Comparison of ENCODE assay signal across 10 cellular contexts in the genomic region with DNA sequence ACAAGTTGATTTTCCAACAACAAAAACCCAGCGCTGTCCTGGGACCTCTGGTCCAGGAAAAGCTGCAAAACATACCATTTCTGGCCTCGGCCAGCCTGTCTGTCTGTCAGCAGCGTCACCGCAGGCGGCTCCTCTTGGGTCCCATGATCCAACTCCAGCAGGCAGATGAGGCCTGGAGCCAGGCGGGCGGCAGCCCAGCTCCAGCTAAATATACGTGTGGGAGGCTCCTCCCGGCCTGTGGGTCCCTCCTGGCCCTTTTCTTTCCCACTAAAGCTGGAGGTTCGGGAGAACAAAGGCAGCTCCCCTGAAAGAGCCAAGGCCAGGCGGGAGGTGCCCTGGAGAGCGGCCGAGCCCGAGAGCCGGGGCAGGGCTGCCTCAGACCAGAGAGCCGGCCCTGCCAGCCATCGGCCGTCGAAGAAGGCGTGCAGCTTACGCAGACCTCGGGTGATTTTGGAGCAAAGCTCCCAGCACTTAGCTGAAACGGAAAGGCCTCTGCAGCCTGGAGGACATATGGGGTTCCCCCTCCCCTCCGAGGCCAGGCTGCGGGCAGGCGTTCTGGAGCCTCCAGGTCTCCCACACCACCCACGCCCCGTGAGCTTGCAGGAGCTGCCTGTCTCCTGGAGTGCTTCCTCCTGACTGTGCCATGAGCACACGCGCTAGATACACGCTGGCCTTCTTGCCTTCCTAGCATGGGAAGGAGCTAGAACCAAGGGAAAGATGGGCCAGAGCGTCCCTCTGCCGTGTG. TPM values are rescaled to one million over a fixed set of nuclear protein-coding genes. Genes with fewer than 3 reads are reported as not detected.
DNase-seq lines count a peak whose midpoint lies in the region; ATAC-seq, FAIRE-seq and TF ChIP-seq lines count a peak whose summit lies in the region.
"Had no signal": no experiment of that assay in that cellular context is flagged by ENCODE, and none has a peak within 500 bp of the region (broad histone marks: within the 10 kb centered on the region; RNA-seq: fewer than 3 reads in every experiment).

No MANE protein-coding gene starts in this region.

- no peak for TF ChIP-seq EP300 in SK-N-SH (IDR thresholded peaks at IDR 0.05; ENCODE audit: borderline replicate concordance in 1 of 2, low read depth in 1 of 2, low read length in 1 of 2)

- ATAC-seq in GM19463 (IDR thresholded peaks at IDR 0.05; ENCODE audit: unreplicated experiment), result no peak

- no peaks in the 10 kb centered on the region for H3K9me3 Mint-ChIP-seq in neural progenitor cell
- no peaks in the 10 kb centered on the region for H3K9me3 Mint-ChIP-seq in CD8-positive, alpha-beta memory T cell

- peaks cover 24% of the 10 kb centered on the region for H3F3A ChIP-seq in SK-N-SH (replicated peaks; ENCODE audit: insufficient read depth)
- H3F3A ChIP-seq in neural progenitor cell (ENCODE audit: low read depth), result no peaks in the 10 kb centered on the region

- no peak for FAIRE-seq in frontal cortex (lab: Jason Lieb, UNC)

- H3K36me3 Mint-ChIP-seq in neural progenitor cell, result no peaks in the 10 kb centered on the region
- H3K36me3 Mint-ChIP-seq in CD8-positive, alpha-beta memory T cell, result no peaks in the 10 kb centered on the region

- H3K9me3 ChIP-seq in SK-N-SH (no peaks in the 10 kb centered on the region), neural progenitor cell (ENCODE audit: low read depth) (no peaks in the 10 kb centered on the region)
- no peaks in the 10 kb centered on the region for H3K9me3 ChIP-seq in CD8-positive, alpha-beta memory T cell (ENCODE audit: low read length)

- CTCF ChIA-PET in SK-N-SH (lab: Yijun Ruan, JAX), result interaction anchor here (0.5 to 11.7 kb wide), 11 partner anchors 11 to 289 kb away, joined by 3 to 229 read pairs (median 5); no protein-coding TSS in a partner anchor
- CTCF ChIA-PET in CD8-positive, alpha-beta memory T cell (lab: Charles Lee), result no interaction called here

- no peaks in the 10 kb centered on the region for H3K36me3 ChIP-seq in SK-N-SH (replicated peaks in 1 of 2; ENCODE audit: control insufficient read depth in 1 of 2, insufficient read depth in 2 of 2, low read length in 1 of 2)
- H3K36me3 ChIP-seq in neural progenitor cell, result no peaks in the 10 kb centered on the region
- no peaks in the 10 kb centered on the region for H3K36me3 ChIP-seq in CD8-positive, alpha-beta memory T cell (ENCODE audit: insufficient read depth, low read length)

- H3K9me2 ChIP-seq in SK-N-SH, result no peaks in the 10 kb centered on the region

- POLR2A ChIA-PET in SK-N-SH (lab: Yijun Ruan, JAX), result interaction anchor here (0.6 kb wide), 1 partner anchor 195 kb away, joined by 6 read pairs; no protein-coding TSS in a partner anchor
- POLR2A ChIA-PET in CD8-positive, alpha-beta memory T cell (lab: Charles Lee), result interaction anchor here (0.6 kb wide), 1 partner anchor 76 kb away, joined by 3 read pairs; no protein-coding TSS in a partner anchor

- no peak for TF ChIP-seq POLR2A in erythroblast (IDR thresholded peaks at IDR 0.05; ENCODE audit: low read length)

- H3K4me1 ChIP-seq in SK-N-SH (ENCODE audit: control insufficient read depth in 1 of 2, insufficient read depth in 2 of 2, low read depth in 1 of 2, low read length in 1 of 2) (peaks cover 14 to 19% of the 10 kb centered on the region in 2 experiments; a peak in 3 of 4 replicates), neural progenitor cell (no peaks in the 10 kb centered on the region)
- H3K4me1 ChIP-seq in CD8-positive, alpha-beta memory T cell (ENCODE audit: insufficient read depth, low read length), result no peaks in the 10 kb centered on the region

- H2AFZ ChIP-seq in SK-N-SH (ENCODE audit: low read depth), result peak overlapping the region; percentile 66; the same call in 1 of the 2 replicates
- no peak overlapping the region for H2AFZ ChIP-seq in neural progenitor cell (replicated peaks)

- peaks cover 11% of the 10 kb centered on the region for H3K27me3 Mint-ChIP-seq in neural progenitor cell (ENCODE audit: insufficient read depth, low read depth)
- H3K27me3 Mint-ChIP-seq in CD8-positive, alpha-beta memory T cell, result peaks cover 22 to 62% of the 10 kb centered on the region in 2 donors

- no peak overlapping the region for H3K27ac Mint-ChIP-seq in neural progenitor cell
- H3K27ac Mint-ChIP-seq in CD8-positive, alpha-beta memory T cell, result no peak overlapping the region

- H3K4me1 Mint-ChIP-seq in neural progenitor cell, result peaks cover 26% of the 10 kb centered on the region
- no peaks in the 10 kb centered on the region for H3K4me1 Mint-ChIP-seq in CD8-positive, alpha-beta memory T cell

- H3K9ac ChIP-seq in SK-N-SH (peak overlapping the region; percentile 77), neural progenitor cell (no peak overlapping the region)

- TF ChIP-seq CTCF in SK-N-SH (IDR thresholded peaks at IDR 0.05), result no peak
- TF ChIP-seq CTCF in fibroblast of villous mesenchyme (IDR thresholded peaks at IDR 0.05; ENCODE audit: insufficient read depth, low read depth, low read length), result no peak
- TF ChIP-seq CTCF in neural progenitor cell (IDR thresholded peaks at IDR 0.05), result no peak

- H3K4me2 ChIP-seq in SK-N-SH (peak overlapping the region; percentile 81), neural progenitor cell (no peak overlapping the region)

- WGBS in SK-N-SH (ENCODE audit: low lambda C conversion rate), result 56% methylated on average over 26 of the region's 33 CpGs

- H4K20me1 ChIP-seq in SK-N-SH (ENCODE audit: insufficient read depth) (no peaks in the 10 kb centered on the region), neural progenitor cell (ENCODE audit: low read depth) (no peaks in the 10 kb centered on the region)

- H3K27ac ChIP-seq in SK-N-SH (ENCODE audit: low read depth in 2 of 2, low read length in 1 of 2), result peak overlapping the region; percentile 48 to 99; a peak in 3 of 4 replicates
- H3K27ac ChIP-seq in neural progenitor cell, result no peak overlapping the region
- H3K27ac ChIP-seq in CD8-positive, alpha-beta memory T cell (ENCODE audit: low read depth, low read length), result no peak overlapping the region
- H3K27ac ChIP-seq: C4-2B had no signal

- H3K27me3 ChIP-seq in SK-N-SH (ENCODE audit: insufficient read depth) (no peaks in the 10 kb centered on the region), neural progenitor cell (no peaks in the 10 kb centered on the region)
- peaks cover 2% of the 10 kb centered on the region for H3K27me3 ChIP-seq in CD8-positive, alpha-beta memory T cell (ENCODE audit: insufficient read depth, low read length, poor library complexity, severe bottlenecking)

- peak overlapping the region in 1 of 2 experiments; percentile 50; a peak in 1 of 4 replicates for H3K4me3 ChIP-seq in SK-N-SH (ENCODE audit: low read depth in 2 of 2, low read length in 1 of 2)
- peak overlapping the region; percentile 30 for H3K4me3 ChIP-seq in fibroblast of villous mesenchyme (ENCODE audit: low read depth, low read length)
- H3K4me3 ChIP-seq in neural progenitor cell, result no peak overlapping the region
- H3K4me3 ChIP-seq in CD8-positive, alpha-beta memory T cell (ENCODE audit: low read length), result no peak overlapping the region

- H3K79me2 ChIP-seq in SK-N-SH (ENCODE audit: insufficient read depth) (no peaks in the 10 kb centered on the region), neural progenitor cell (ENCODE audit: low read depth) (no peaks in the 10 kb centered on the region)

- TF ChIP-seq RAD21 in SK-N-SH (IDR thresholded peaks at IDR 0.05; ENCODE audit: low read length), result no peak

- DNase-seq in AG08395 (ENCODE audit: low spot score) (peak; percentile 81), SK-N-SH (peak; percentile 48), fibroblast of villous mesenchyme (ENCODE audit: low read depth) (peak; percentile 91), neural progenitor cell (ENCODE audit: low spot score) (peak; percentile 35), frontal cortex (ENCODE audit: low spot score in 2 of 2) (no peak), erythroblast (lab: John Stamatoyannopoulos, UW) (no peak)
- no peak for DNase-seq in CD8-positive, alpha-beta memory T cell
- DNase-seq: NCI-H524 treated with DMSO at 0.1 percent for 48 hours had no signal

- H3K4me3 Mint-ChIP-seq in neural progenitor cell, result no peak overlapping the region
- no peak overlapping the region for H3K4me3 Mint-ChIP-seq in CD8-positive, alpha-beta memory T cell

TF ChIP-seq in SK-N-SH, 30 proteins besides CTCF, POLR2A, EP300 and RAD21 (continues in another document):
- TF ChIP-seq, protein P1, sequence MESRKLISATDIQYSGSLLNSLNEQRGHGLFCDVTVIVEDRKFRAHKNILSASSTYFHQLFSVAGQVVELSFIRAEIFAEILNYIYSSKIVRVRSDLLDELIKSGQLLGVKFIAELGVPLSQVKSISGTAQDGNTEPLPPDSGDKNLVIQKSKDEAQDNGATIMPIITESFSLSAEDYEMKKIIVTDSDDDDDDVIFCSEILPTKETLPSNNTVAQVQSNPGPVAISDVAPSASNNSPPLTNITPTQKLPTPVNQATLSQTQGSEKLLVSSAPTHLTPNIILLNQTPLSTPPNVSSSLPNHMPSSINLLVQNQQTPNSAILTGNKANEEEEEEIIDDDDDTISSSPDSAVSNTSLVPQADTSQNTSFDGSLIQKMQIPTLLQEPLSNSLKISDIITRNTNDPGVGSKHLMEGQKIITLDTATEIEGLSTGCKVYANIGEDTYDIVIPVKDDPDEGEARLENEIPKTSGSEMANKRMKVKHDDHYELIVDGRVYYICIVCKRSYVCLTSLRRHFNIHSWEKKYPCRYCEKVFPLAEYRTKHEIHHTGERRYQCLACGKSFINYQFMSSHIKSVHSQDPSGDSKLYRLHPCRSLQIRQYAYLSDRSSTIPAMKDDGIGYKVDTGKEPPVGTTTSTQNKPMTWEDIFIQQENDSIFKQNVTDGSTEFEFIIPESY (IDR thresholded peaks at IDR 0.05; ENCODE audit: borderline replicate concordance, low read depth), result no peak
- TF ChIP-seq MXI1 (IDR thresholded peaks at IDR 0.05; ENCODE audit: low read depth, low read length) (no peak), TCF12 (IDR thresholded peaks at IDR 0.05) (no peak), TEAD4 (IDR thresholded peaks at IDR 0.05; ENCODE audit: borderline replicate concordance, insufficient read depth) (no peak), JUND (IDR thresholded peaks at IDR 0.05) (no peak), RXRA (IDR thresholded peaks at IDR 0.05; ENCODE audit: borderline replicate concordance, low read depth) (no peak)

RNA-seq across cellular contexts. Expression of gene JPH3, which starts 19.9 kb away (rescaled TPM):
- polyA plus RNA-seq in SK-N-SH (2012; rRNA removed), result 0.25 and 0.26 TPM in 2 replicates
- 0.19 and 0.66 TPM in 2 replicates for polyA plus RNA-seq in SK-N-SH (2012; cell fraction: cytosol; rRNA removed)
- polyA plus RNA-seq in SK-N-SH (2012; cell fraction: nucleus; rRNA removed), result 0.15 and 0.20 TPM in 2 replicates
- total RNA-seq in fibroblast of villous mesenchyme, result not detected in 2 replicates
- total RNA-seq in neural progenitor cell (ENCODE audit: low replicate concordance), result 7.1 and 19.4 TPM in 2 replicates
- not detected for total RNA-seq in CD8-positive, alpha-beta memory T cell
- not detected for polyA plus RNA-seq in CD8-positive, alpha-beta memory T cell
- total RNA-seq in frontal cortex, result 48.1 TPM

Comparison
In these comparisons a context has a peak if more than half of its experiments do, and no peak if none do; other contexts are left out.
1. DNase-seq: peak in AG08395 (single experiment), SK-N-SH (single experiment), fibroblast of villous mesenchyme (single experiment) and neural progenitor cell (single experiment); none in CD8-positive, alpha-beta memory T cell (0 of 5), frontal cortex (0 of 2) and erythroblast (0 of 2).
2. H3K27ac ChIP-seq: peak in SK-N-SH (2 of 2); none in neural progenitor cell (single experiment) and CD8-positive, alpha-beta memory T cell (single experiment).